8 cellular contexts compared by ENCODE assay signal in genomic region chr1:221726331-221726692, GRCh38. TPM values are rescaled to one million over a fixed set of nuclear protein-coding genes. Genes with fewer than 3 reads are reported as not detected.
DNase-seq lines count a peak whose midpoint lies in the region; ATAC-seq and TF ChIP-seq lines count a peak whose summit lies in the region.

No MANE protein-coding gene starts in this region.

- H3K27ac Mint-ChIP-seq in T-cell = peak overlapping the region; percentile 12 to 72
- no peak overlapping the region for H3K27ac Mint-ChIP-seq in Caco-2 (ENCODE audit: unreplicated experiment)

- no peak overlapping the region for H3K4me3 ChIP-seq in psoas muscle
- no peak overlapping the region for H3K4me3 ChIP-seq in Caco-2 (ENCODE audit: low read depth, low read length)

- 94 to 97% (median 94%) methylated on average over 1 of the region's 1 CpG for WGBS in psoas muscle, 3 donors

- H3K9me3 Mint-ChIP-seq in T-cell (peaks cover 0 to 9% (median 6%) of the 10 kb centered on the region in 3 donors), Caco-2 (ENCODE audit: unreplicated experiment) (no peaks in the 10 kb centered on the region)

- TF ChIP-seq CTCF in psoas muscle (IDR thresholded peaks at IDR 0.05) (no peak), Caco-2 (IDR thresholded peaks at IDR 0.05; ENCODE audit: insufficient read depth in 1 of 2, low read depth in 1 of 2, low read length in 1 of 2, severe bottlenecking in 1 of 2, unreplicated experiment in 1 of 2) (no peak)

- H3K27me3 ChIP-seq in psoas muscle (ENCODE audit: insufficient read depth in 3 of 3, low read length in 2 of 3) (no peaks in the 10 kb centered on the region), Caco-2 (replicated peaks; ENCODE audit: control insufficient read depth, insufficient read depth, low read length) (no peaks in the 10 kb centered on the region)

- in situ Hi-C loops in KBM-7 (cut with MboI; ENCODE audit: low pct_unique_long_range_greater_than_20kb, low sequenced_read_pairs) = no loop called here

- H3K27me3 Mint-ChIP-seq in T-cell (no peaks in the 10 kb centered on the region), Caco-2 (ENCODE audit: insufficient read depth, unreplicated experiment) (no peaks in the 10 kb centered on the region)

- POLR2A ChIA-PET in T-cell (lab: Charles Lee) (no interaction called here), Caco-2 (lab: Charles Lee) (no interaction called here)

- peak overlapping the region; percentile 29 to 65 (median 50) for H3K4me3 Mint-ChIP-seq in T-cell
- H3K4me3 Mint-ChIP-seq in Caco-2 (ENCODE audit: unreplicated experiment) = no peak overlapping the region

- H3K4me1 ChIP-seq in psoas muscle (peaks cover 83% of the 10 kb centered on the region), Caco-2 (no peaks in the 10 kb centered on the region)

- peak overlapping the region; percentile 71 for H3K27ac ChIP-seq in psoas muscle

- H3K4me1 Mint-ChIP-seq in T-cell (peaks cover 49 to 70% (median 69%) of the 10 kb centered on the region in 3 donors), Caco-2 (ENCODE audit: low read depth, unreplicated experiment) (no peaks in the 10 kb centered on the region)

- DNase-seq in T-cell (no peak), psoas muscle (no peak), KBM-7 (no peak), GOT3 (lab: John Stamatoyannopoulos, UW) (no peak), Caco-2 (no peak), SKM-1 treated with dmso at 0.1 percent for 144 hours (lab: John Stamatoyannopoulos, UW; ENCODE audit: unreplicated experiment) (no peak)

- H3K36me3 ChIP-seq in psoas muscle (ENCODE audit: insufficient read depth in 1 of 2, low read depth in 1 of 2) (no peaks in the 10 kb centered on the region), Caco-2 (ENCODE audit: control insufficient read depth, insufficient read depth, low read length) (no peaks in the 10 kb centered on the region)

- intact Hi-C loops in psoas muscle (cut with DNase I) (no loop called here), Caco-2 (cut with micrococcal nuclease; ENCODE audit: unreplicated experiment) (no loop called here)

- H3K9me3 ChIP-seq in psoas muscle = no peaks in the 10 kb centered on the region
- H3K9me3 ChIP-seq in Caco-2 = no peaks in the 10 kb centered on the region

- ATAC-seq in GM18868 (IDR thresholded peaks at IDR 0.05; ENCODE audit: unreplicated experiment) (peak; percentile 54), HG02588 (IDR thresholded peaks at IDR 0.05; ENCODE audit: unreplicated experiment) (peak; percentile 47), T-cell (replicated peaks in 1 of 4) (peak; percentile 68 to 74 (median 70)), psoas muscle (no peak)

- peaks cover 32% of the 10 kb centered on the region for H3K36me3 Mint-ChIP-seq in T-cell
- peaks cover 6% of the 10 kb centered on the region for H3K36me3 Mint-ChIP-seq in Caco-2 (ENCODE audit: insufficient read depth, unreplicated experiment)

- BruUV-seq in Caco-2 (replicated peaks; lab: Mats Ljungman, UMichigan) = no TSS peak

- CTCF ChIA-PET in T-cell (lab: Charles Lee) = interaction anchor here in 1 of 2 donors (0.7 kb wide), 1 partner anchor 14 kb away, joined by 4 read pairs; no protein-coding TSS in a partner anchor
- CTCF ChIA-PET in Caco-2 (lab: Charles Lee) = no interaction called here

RNA-seq across cellular contexts. Expression of gene DUSP10, which starts 15.6 kb away (rescaled TPM):
- total RNA-seq in T-cell (10 to 100 TPM in 2 of 5 donors, 1 to 10 TPM in 3; 5.2 to 64.2 (median 6.0) TPM), psoas muscle (10 to 100 TPM in 2 of 4 donors, 1 to 10 TPM in 2; 5.2 to 15.5 (median 9.3) TPM), Caco-2 (2022) (2.0 and 2.1 TPM in 2 replicates)
- polyA plus RNA-seq in psoas muscle = 1 to 10 TPM; 4.7 to 6.1 (median 4.8) TPM

Comparison
In these comparisons a context has a peak if more than half of its experiments do, and no peak if none do; other contexts are left out.
1. ATAC-seq: peak in GM18868 (single experiment), HG02588 (single experiment) and T-cell (4 of 4); none in psoas muscle (0 of 4).